7 cellular contexts compared by ENCODE assay signal in genomic region chr2:23460228-23460627, GRCh38.
A peak's percentile ranks its signal among the peaks of the same experiment; 100 is the strongest.
DNase-seq lines count a peak whose midpoint lies in the region; ATAC-seq, FAIRE-seq and TF ChIP-seq lines count a peak whose summit lies in the region.

No MANE protein-coding gene starts in this region.

- H3K4me3 ChIP-seq in adrenal gland (no peak overlapping the region), neural progenitor cell (no peak overlapping the region), body of pancreas (no peak overlapping the region)

- no peaks in the 10 kb centered on the region for H3K9me3 Mint-ChIP-seq in neural progenitor cell

- H2AFZ ChIP-seq in neural progenitor cell (replicated peaks): no peak overlapping the region

- no peaks in the 10 kb centered on the region for H3K27me3 Mint-ChIP-seq in neural progenitor cell (ENCODE audit: insufficient read depth, low read depth)

- H3K9ac ChIP-seq in neural progenitor cell: no peak overlapping the region

- no peak overlapping the region for H3K4me2 ChIP-seq in neural progenitor cell

- 57 to 83% (median 81%) methylated on average over 1 of the region's 1 CpG for WGBS in adrenal gland, 4 donors
- WGBS in body of pancreas, 2 donors: 75 to 90% methylated on average over 1 of the region's 1 CpG

- TF ChIP-seq CTCF in adrenal gland (IDR thresholded peaks at IDR 0.05): peak; percentile 26 to 57 (median 50)
- peak; percentile 56 for TF ChIP-seq CTCF in neural progenitor cell (IDR thresholded peaks at IDR 0.05)
- peak in 1 of 7 experiments; percentile 23 for TF ChIP-seq CTCF in body of pancreas (IDR thresholded peaks at IDR 0.05)

- no peaks in the 10 kb centered on the region for H3K36me3 ChIP-seq in adrenal gland (replicated peaks in 1 of 2)
- no peaks in the 10 kb centered on the region for H3K36me3 ChIP-seq in neural progenitor cell
- no peaks in the 10 kb centered on the region for H3K36me3 ChIP-seq in body of pancreas (replicated peaks in 1 of 2; ENCODE audit: insufficient read depth in 1 of 2, low read depth in 2 of 2)

- no peaks in the 10 kb centered on the region for H3F3A ChIP-seq in neural progenitor cell (ENCODE audit: low read depth)

- H3K27ac ChIP-seq in adrenal gland (no peak overlapping the region), neural progenitor cell (no peak overlapping the region), body of pancreas (no peak overlapping the region)

- H3K4me3 Mint-ChIP-seq in neural progenitor cell: no peak overlapping the region

- intact Hi-C loops in adrenal gland (cut with DNase I) (no loop called here), posterior vena cava (cut with DNase I) (no loop called here), body of pancreas (cut with DNase I) (no loop called here)

- no peak overlapping the region for H3K27ac Mint-ChIP-seq in neural progenitor cell

- DNase-seq in GM12891 (ENCODE audit: insufficient read length, low spot score): no peak
- DNase-seq in adrenal gland: peak in 3 of 7 donors; percentile 4 to 30 (median 27)
- DNase-seq in neural progenitor cell (ENCODE audit: low spot score): no peak
- DNase-seq in posterior vena cava (ENCODE audit: low spot score): no peak
- no peak for DNase-seq in body of pancreas
- DNase-seq in inferior parietal cortex (ENCODE audit: extremely low spot score): no peak

- H3K9me3 ChIP-seq in adrenal gland (replicated peaks in 1 of 3): no peaks in the 10 kb centered on the region
- H3K9me3 ChIP-seq in neural progenitor cell (ENCODE audit: low read depth): no peaks in the 10 kb centered on the region
- no peaks in the 10 kb centered on the region for H3K9me3 ChIP-seq in body of pancreas

- H3K27me3 ChIP-seq in adrenal gland (no peaks in the 10 kb centered on the region), neural progenitor cell (no peaks in the 10 kb centered on the region), body of pancreas (no peaks in the 10 kb centered on the region)

- TF ChIP-seq POLR2A in GM12891 (IDR thresholded peaks at IDR 0.05; ENCODE audit: low read depth, low read length) (no peak), adrenal gland (IDR thresholded peaks at IDR 0.05) (no peak), body of pancreas (IDR thresholded peaks at IDR 0.05) (no peak)

- peaks cover 9% of the 10 kb centered on the region for H3K4me1 Mint-ChIP-seq in neural progenitor cell

- H4K20me1 ChIP-seq in neural progenitor cell (ENCODE audit: low read depth): no peaks in the 10 kb centered on the region

- peaks cover 1% of the 10 kb centered on the region for H3K36me3 Mint-ChIP-seq in neural progenitor cell

- FAIRE-seq in GM12891 (lab: Jason Lieb, UNC): peak; percentile 78

- H3K79me2 ChIP-seq in neural progenitor cell (ENCODE audit: low read depth): no peaks in the 10 kb centered on the region

- H3K4me1 ChIP-seq in adrenal gland (replicated peaks in 1 of 2) (peaks cover 0 to 3% of the 10 kb centered on the region in 2 donors), neural progenitor cell (no peaks in the 10 kb centered on the region), body of pancreas (no peaks in the 10 kb centered on the region)

- peak; percentile 66 for ATAC-seq in HG02852 (IDR thresholded peaks at IDR 0.05; ENCODE audit: unreplicated experiment)
- ATAC-seq in body of pancreas: no peak

TF ChIP-seq in GM12891, 5 proteins besides CTCF, POLR2A, EP300 and RAD21:
- TF ChIP-seq PAX5 (IDR thresholded peaks at IDR 0.05; ENCODE audit: insufficient read depth, low read length, severe bottlenecking) (no peak), POU2F2 (IDR thresholded peaks at IDR 0.05; ENCODE audit: low read depth, low read length) (no peak), TAF1 (IDR thresholded peaks at IDR 0.05; ENCODE audit: low read depth, low read length) (no peak), SPI1 (IDR thresholded peaks at IDR 0.05; ENCODE audit: low read depth, low read length) (no peak), POLR2AphosphoS5 (IDR thresholded peaks at IDR 0.05; ENCODE audit: low read depth, low read length) (no peak)
